Comparison of ENCODE assay signal across 8 cellular contexts in the genomic region with DNA sequence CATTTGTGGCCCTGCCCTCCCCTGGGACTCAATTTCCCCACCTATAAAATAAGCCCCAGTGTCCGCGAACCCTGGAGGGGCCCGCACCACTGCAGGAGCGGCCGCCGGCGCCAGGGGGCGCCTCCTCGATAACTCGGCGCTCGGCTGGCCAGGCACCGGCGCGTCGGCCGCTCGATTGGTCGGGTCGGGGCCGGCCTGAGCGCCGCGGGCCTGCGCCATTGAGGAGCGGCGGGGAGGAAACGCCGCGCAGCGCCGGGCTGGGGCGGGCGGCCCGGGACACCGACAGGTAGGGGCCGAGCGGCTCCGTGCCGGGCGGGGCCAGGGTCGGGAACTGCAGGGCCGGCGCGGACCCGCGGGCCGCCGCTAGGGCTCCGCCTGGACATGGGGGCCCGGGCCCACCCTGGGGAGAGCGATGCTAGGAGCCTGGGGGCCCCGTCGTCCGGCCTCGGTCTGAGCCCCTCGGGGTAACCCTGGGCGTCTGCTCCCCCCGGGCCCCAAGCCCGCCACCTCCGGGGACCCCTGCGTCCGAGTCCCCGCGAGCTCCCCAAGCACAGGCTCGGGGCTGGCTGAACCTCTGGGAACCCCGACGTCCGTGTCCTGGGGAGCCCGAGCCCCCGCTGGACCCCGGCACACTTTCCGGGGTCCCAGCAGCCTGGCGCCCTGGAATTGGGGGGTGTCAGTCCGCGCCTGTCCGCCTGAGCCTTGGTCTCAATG. TPM values are rescaled to one million over a fixed set of nuclear protein-coding genes. Genes with fewer than 3 reads are reported as not detected.
DNase-seq lines count a peak whose midpoint lies in the region; ATAC-seq and TF ChIP-seq lines count a peak whose summit lies in the region.

A gene with protein sequence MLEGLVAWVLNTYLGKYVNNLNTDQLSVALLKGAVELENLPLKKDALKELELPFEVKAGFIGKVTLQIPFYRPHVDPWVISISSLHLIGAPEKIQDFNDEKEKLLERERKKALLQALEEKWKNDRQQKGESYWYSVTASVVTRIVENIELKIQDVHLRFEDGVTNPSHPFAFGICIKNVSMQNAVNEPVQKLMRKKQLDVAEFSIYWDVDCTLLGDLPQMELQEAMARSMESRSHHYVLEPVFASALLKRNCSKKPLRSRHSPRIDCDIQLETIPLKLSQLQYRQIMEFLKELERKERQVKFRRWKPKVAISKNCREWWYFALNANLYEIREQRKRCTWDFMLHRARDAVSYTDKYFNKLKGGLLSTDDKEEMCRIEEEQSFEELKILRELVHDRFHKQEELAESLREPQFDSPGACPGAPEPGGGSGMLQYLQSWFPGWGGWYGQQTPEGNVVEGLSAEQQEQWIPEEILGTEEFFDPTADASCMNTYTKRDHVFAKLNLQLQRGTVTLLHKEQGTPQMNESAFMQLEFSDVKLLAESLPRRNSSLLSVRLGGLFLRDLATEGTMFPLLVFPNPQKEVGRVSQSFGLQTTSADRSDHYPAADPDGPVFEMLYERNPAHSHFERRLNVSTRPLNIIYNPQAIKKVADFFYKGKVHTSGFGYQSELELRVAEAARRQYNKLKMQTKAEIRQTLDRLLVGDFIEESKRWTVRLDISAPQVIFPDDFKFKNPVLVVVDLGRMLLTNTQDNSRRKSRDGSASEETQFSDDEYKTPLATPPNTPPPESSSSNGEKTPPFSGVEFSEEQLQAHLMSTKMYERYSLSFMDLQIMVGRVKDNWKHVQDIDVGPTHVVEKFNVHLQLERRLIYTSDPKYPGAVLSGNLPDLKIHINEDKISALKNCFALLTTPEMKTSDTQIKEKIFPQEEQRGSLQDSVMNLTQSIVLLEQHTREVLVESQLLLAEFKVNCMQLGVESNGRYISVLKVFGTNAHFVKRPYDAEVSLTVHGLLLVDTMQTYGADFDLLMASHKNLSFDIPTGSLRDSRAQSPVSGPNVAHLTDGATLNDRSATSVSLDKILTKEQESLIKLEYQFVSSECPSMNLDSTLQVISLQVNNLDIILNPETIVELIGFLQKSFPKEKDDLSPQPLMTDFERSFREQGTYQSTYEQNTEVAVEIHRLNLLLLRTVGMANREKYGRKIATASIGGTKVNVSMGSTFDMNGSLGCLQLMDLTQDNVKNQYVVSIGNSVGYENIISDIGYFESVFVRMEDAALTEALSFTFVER (N-terminal part only) (plus strand): TSS at position 196 of the 714 bp plus-strand sequence. CDS start 4,237 bp downstream, outside the sequence.

- peak within 1 kb of the TSS; percentile 77 for H2AFZ ChIP-seq in OCI-LY7 (ENCODE audit: low read length)

- no peaks in the 10 kb centered on the region for H4K20me1 ChIP-seq in OCI-LY7 (ENCODE audit: insufficient read depth, low read length)

- peaks cover 13% of the 10 kb centered on the region; the same call in 1 of the 2 replicates for H3K79me2 ChIP-seq in OCI-LY7 (ENCODE audit: insufficient read depth, low read depth, low read length)

- peak within 1 kb of the TSS; percentile 79 to 95 for H3K9ac ChIP-seq in mucosa of rectum (ENCODE audit: low read depth in 1 of 2, low read length in 2 of 2)

- H3K9me3 Mint-ChIP-seq in CD14-positive monocyte = no peaks in the 10 kb centered on the region

- peak; percentile 50 for TF ChIP-seq POLR2A in erythroblast (IDR thresholded peaks at IDR 0.05; ENCODE audit: low read length)

- peaks cover 6% of the 10 kb centered on the region; the same call in 1 of the 2 replicates for H3K36me3 ChIP-seq in OCI-LY7 (ENCODE audit: insufficient read depth, low read length)
- H3K36me3 ChIP-seq in mucosa of rectum (ENCODE audit: control insufficient read depth in 2 of 2, insufficient read depth in 2 of 2, low read length in 2 of 2) = peaks cover 5 to 8% of the 10 kb centered on the region in 2 donors

- H3K4me3 Mint-ChIP-seq in CD14-positive monocyte = peak within 1 kb of the TSS; percentile 90 to 93

- no TSS peak for BruUV-seq in OCI-LY7 (replicated peaks; lab: Mats Ljungman, UMichigan)

- peaks cover 0 to 2% (median 0%) of the 10 kb centered on the region in 3 donors for H3K27me3 Mint-ChIP-seq in CD14-positive monocyte (ENCODE audit: low read depth in 3 of 3)

- intact Hi-C loops in CD14-positive monocyte (cut with micrococcal nuclease) (no loop called here), OCI-LY7 (cut with micrococcal nuclease; ENCODE audit: unreplicated experiment) (no loop called here)

- TF ChIP-seq CTCF in CD14-positive monocyte (IDR thresholded peaks at IDR 0.05) = peak; percentile 98
- TF ChIP-seq CTCF in OCI-LY7 (conservative IDR thresholded peaks at IDR 0.05; ENCODE audit: low read length) = peak; percentile 88

- POLR2A ChIA-PET in OCI-LY7 (lab: Charles Lee) = no interaction called here

- peak within 1 kb of the TSS in 4 of 7 donors; percentile 56 to 88 (median 80) for H3K27ac Mint-ChIP-seq in CD14-positive monocyte

- H3K27ac ChIP-seq in OCI-LY7 (ENCODE audit: low read depth, low read length, poor library complexity, severe bottlenecking) = no peak within 1 kb of the TSS
- H3K27ac ChIP-seq in mucosa of rectum (ENCODE audit: low read depth in 2 of 2, low read length in 2 of 2) = peak within 1 kb of the TSS; percentile 84 to 89

- peak within 1 kb of the TSS; percentile 100 for H3K4me3 ChIP-seq in OCI-LY7 (ENCODE audit: low read depth, low read length, poor library complexity, severe bottlenecking)
- H3K4me3 ChIP-seq in mucosa of rectum (ENCODE audit: low read length in 2 of 2) = peak within 1 kb of the TSS; percentile 74 to 92

- no peaks in the 10 kb centered on the region for H3K9me2 ChIP-seq in OCI-LY7 (ENCODE audit: insufficient read depth, low read length)

- H3K4me1 Mint-ChIP-seq in CD14-positive monocyte = peaks cover 16% of the 10 kb centered on the region

- H3K9me3 ChIP-seq in OCI-LY7 (ENCODE audit: low read length) (no peaks in the 10 kb centered on the region), mucosa of rectum (ENCODE audit: control insufficient read depth in 2 of 2, low read length in 2 of 2) (no peaks in the 10 kb centered on the region)

- H3K36me3 Mint-ChIP-seq in CD14-positive monocyte = peaks cover 7% of the 10 kb centered on the region in 2 donors

- peak; percentile 72 for ATAC-seq in HG03520 (IDR thresholded peaks at IDR 0.05; ENCODE audit: unreplicated experiment)

- no peaks in the 10 kb centered on the region for H3K27me3 ChIP-seq in mucosa of rectum (ENCODE audit: control insufficient read depth in 2 of 2, insufficient read depth in 2 of 2, low read length in 2 of 2)

- H3K4me1 ChIP-seq in OCI-LY7 (ENCODE audit: insufficient read depth, low read length, poor library complexity, severe bottlenecking) (peaks cover 7% of the 10 kb centered on the region), mucosa of rectum (ENCODE audit: control insufficient read depth in 2 of 2, insufficient read depth in 2 of 2, low read length in 2 of 2) (peaks cover 8 to 10% of the 10 kb centered on the region in 2 donors)

- DNase-seq in CD14-positive monocyte (ENCODE audit: low spot score) (peak; percentile 80), GM19238 (ENCODE audit: insufficient read length, low spot score) (peak; percentile 85), OCI-LY7 (ENCODE audit: low spot score) (peak; percentile 91), activated T-cell treated with anti-CD3 and anti-CD28 coated beads for 4 hours (peak; percentile 76), erythroblast (lab: John Stamatoyannopoulos, UW) (peak; percentile 87 to 93)
- DNase-seq in stimulated activated CD8-positive, alpha-beta memory T cell treated with anti-CD3 and anti-CD28 coated beads, Interleukin-4, amount 100 ng/mL, for 48 hours = peak; percentile 92

- peak within 1 kb of the TSS; percentile 93 for H3K4me2 ChIP-seq in OCI-LY7 (ENCODE audit: low read length)

- CTCF ChIA-PET in OCI-LY7 (lab: Charles Lee; ENCODE audit: unreplicated experiment) = no interaction called here

RNA-seq across cellular contexts. Expression of the gene that starts here (rescaled TPM):
- 1 to 10 TPM; 3.6 to 5.1 TPM for polyA plus RNA-seq in CD14-positive monocyte
- total RNA-seq in OCI-LY7 (2014; rRNA removed; shearing (Covaris generic)) = 23.0 and 23.9 TPM in 2 replicates
- 39.2 and 45.3 TPM in 2 replicates for total RNA-seq in OCI-LY7 (2022)
